21 cellular contexts compared by ENCODE assay signal in genomic region chr5:75603835-75604234, GRCh38. TPM values are rescaled to one million over a fixed set of nuclear protein-coding genes. Genes with fewer than 3 reads are reported as not detected.
"Had no signal": no experiment of that assay in that cellular context is flagged by ENCODE, and none has a peak within 500 bp of the region (broad histone marks: within the 10 kb centered on the region; RNA-seq: fewer than 3 reads in every experiment).

No MANE protein-coding gene starts in this region.

- ATAC-seq: activated CD4-positive, alpha-beta T cell treated with anti-CD3 and anti-CD28 coated beads for 36 hours; natural killer cell; pancreas; stimulated activated effector memory CD8-positive, alpha-beta T cell treated with anti-CD3 and anti-CD28 coated beads, Interleukin-12 subunit alpha, Interleukin-12 subunit beta, amount 100 ng/mL, for 72 hours; stimulated activated naive CD8-positive, alpha-beta T cell treated with anti-CD3 and anti-CD28 coated beads, Interleukin-15, amount 100 ng/mL, for 72 hours; T-helper 17 cell had no signal

- H3K36me3 ChIP-seq: pancreas, uterus had no signal

- H3K9me3 ChIP-seq: left lung, neutrophil, pancreas, suprapubic skin, tibial nerve, uterus had no signal

- H3K4me1 ChIP-seq: pancreas, suprapubic skin, tibial nerve, uterus had no signal

- H3K27me3 Mint-ChIP-seq: activated B cell treated with CpG ODN at 0.5 μM for 24 hours; activated CD4-positive, alpha-beta memory T cell treated with anti-CD3 and anti-CD28 coated beads for 36 hours; activated CD4-positive, alpha-beta T cell treated with anti-CD3 and anti-CD28 coated beads for 36 hours; activated naive CD8-positive, alpha-beta T cell treated with anti-CD3 and anti-CD28 coated beads for 36 hours; stimulated activated naive CD8-positive, alpha-beta T cell treated with anti-CD3 and anti-CD28 coated beads, Interleukin-15, amount 100 ng/mL, for 72 hours; T-helper 17 cell had no signal

- H3K27ac ChIP-seq: coronary artery, left lung, neutrophil, pancreas, suprapubic skin, tibial nerve, uterus had no signal

- H3K4me3 Mint-ChIP-seq: activated B cell treated with CpG ODN at 0.5 μM for 24 hours; activated CD4-positive, alpha-beta memory T cell treated with anti-CD3 and anti-CD28 coated beads for 36 hours; activated CD4-positive, alpha-beta T cell treated with anti-CD3 and anti-CD28 coated beads for 36 hours; activated naive CD8-positive, alpha-beta T cell treated with anti-CD3 and anti-CD28 coated beads for 36 hours; natural killer cell; stimulated activated effector memory CD8-positive, alpha-beta T cell treated with anti-CD3 and anti-CD28 coated beads, Interleukin-12 subunit alpha, Interleukin-12 subunit beta, amount 100 ng/mL, for 72 hours; stimulated activated naive CD8-positive, alpha-beta T cell treated with anti-CD3 and anti-CD28 coated beads, Interleukin-15, amount 100 ng/mL, for 72 hours; T-helper 17 cell had no signal

- H3K9me3 Mint-ChIP-seq: activated B cell treated with CpG ODN at 0.5 μM for 24 hours; activated CD4-positive, alpha-beta memory T cell treated with anti-CD3 and anti-CD28 coated beads for 36 hours; activated naive CD8-positive, alpha-beta T cell treated with anti-CD3 and anti-CD28 coated beads for 36 hours; natural killer cell; stimulated activated effector memory CD8-positive, alpha-beta T cell treated with anti-CD3 and anti-CD28 coated beads, Interleukin-12 subunit alpha, Interleukin-12 subunit beta, amount 100 ng/mL, for 72 hours; stimulated activated naive CD8-positive, alpha-beta T cell treated with anti-CD3 and anti-CD28 coated beads, Interleukin-15, amount 100 ng/mL, for 72 hours had no signal

- DNase-seq: activated B cell treated with CpG ODN at 0.5 μM for 24 hours; activated CD4-positive, alpha-beta memory T cell treated with anti-CD3 and anti-CD28 coated beads for 36 hours; activated CD4-positive, alpha-beta T cell treated with anti-CD3 and anti-CD28 coated beads for 36 hours; activated naive CD4-positive, alpha-beta T cell treated with Interleukin-2 at 50 U/mL for 16 hours; activated naive CD8-positive, alpha-beta T cell treated with anti-CD3 and anti-CD28 coated beads for 36 hours; activated T-cell treated with anti-CD3 and anti-CD28 coated beads, Interleukin-2, amount 50 U/mL, for 48 hours; cerebellar nuclear complex; left lung; midbrain; natural killer cell; pancreas; stimulated activated CD4-positive, alpha-beta T cell treated with anti-CD3 and anti-CD28 coated beads, Interleukin-1b, Interleukin-23, amount 100 ng/mL, for 48 hours; stimulated activated naive CD8-positive, alpha-beta T cell treated with anti-CD3 and anti-CD28 coated beads, Interleukin-15, amount 100 ng/mL, for 72 hours; T-helper 17 cell; uterus had no signal

- H3K4me3 ChIP-seq: coronary artery, left lung, lung, pancreas, suprapubic skin, tibial nerve, uterus had no signal

- H3K4me1 Mint-ChIP-seq: stimulated activated effector memory CD8-positive, alpha-beta T cell treated with anti-CD3 and anti-CD28 coated beads, Interleukin-12 subunit alpha, Interleukin-12 subunit beta, amount 100 ng/mL, for 72 hours; stimulated activated naive CD8-positive, alpha-beta T cell treated with anti-CD3 and anti-CD28 coated beads, Interleukin-15, amount 100 ng/mL, for 72 hours had no signal

- H3K36me3 Mint-ChIP-seq: natural killer cell had no signal

- H3K27me3 ChIP-seq: left lung, neutrophil, pancreas, suprapubic skin, tibial nerve, uterus had no signal

- H3K27ac Mint-ChIP-seq: activated B cell treated with CpG ODN at 0.5 μM for 24 hours; activated CD4-positive, alpha-beta memory T cell treated with anti-CD3 and anti-CD28 coated beads for 36 hours; activated CD4-positive, alpha-beta T cell treated with anti-CD3 and anti-CD28 coated beads for 36 hours; activated naive CD8-positive, alpha-beta T cell treated with anti-CD3 and anti-CD28 coated beads for 36 hours; natural killer cell; stimulated activated effector memory CD8-positive, alpha-beta T cell treated with anti-CD3 and anti-CD28 coated beads, Interleukin-12 subunit alpha, Interleukin-12 subunit beta, amount 100 ng/mL, for 72 hours; stimulated activated naive CD8-positive, alpha-beta T cell treated with anti-CD3 and anti-CD28 coated beads, Interleukin-15, amount 100 ng/mL, for 72 hours; T-helper 17 cell had no signal

RNA-seq across cellular contexts. Expression of gene ANKDD1B, which starts 7.4 kb away (rescaled TPM):
- total RNA-seq: activated CD4-positive, alpha-beta memory T cell treated with anti-CD3 and anti-CD28 coated beads for 36 hours; activated naive CD8-positive, alpha-beta T cell treated with anti-CD3 and anti-CD28 coated beads for 36 hours had no signal
